1 cellular context compared by ENCODE assay signal in the genomic region with DNA sequence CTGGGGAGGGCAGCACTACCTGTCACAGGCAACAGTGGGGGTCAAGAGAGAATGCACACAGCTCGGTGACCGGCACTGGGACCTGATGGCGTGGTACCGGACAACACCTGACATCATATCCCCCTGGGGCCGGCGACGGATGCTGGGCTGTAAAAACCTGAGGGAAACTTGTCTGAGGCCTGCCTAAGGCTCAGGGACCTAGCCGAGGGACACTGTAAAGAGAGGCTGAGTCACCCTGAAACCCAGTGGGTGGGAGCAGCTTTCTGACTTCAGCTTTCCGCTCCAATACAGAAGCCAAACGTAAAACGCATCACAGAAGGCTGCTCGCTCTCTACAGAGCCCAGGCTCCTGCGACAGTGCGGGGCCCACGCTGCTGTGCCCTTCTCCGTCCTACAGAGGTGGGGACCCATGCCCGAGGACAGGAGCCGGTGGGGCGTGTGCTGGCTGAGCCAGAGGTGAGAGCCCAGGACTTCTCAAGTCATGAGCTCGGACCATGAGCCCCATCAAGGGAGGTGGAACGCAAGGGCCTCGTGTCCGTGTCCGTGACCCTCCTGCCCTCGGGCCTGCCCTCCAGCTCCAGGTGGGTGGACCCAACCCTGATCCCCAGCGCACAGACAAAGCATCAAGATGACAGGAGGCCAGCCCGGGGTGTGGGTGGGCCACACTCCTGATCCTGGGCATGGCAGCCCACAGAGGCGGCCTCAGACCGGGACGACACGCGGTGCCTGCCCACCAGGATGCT.
TF ChIP-seq lines count a peak whose summit lies in the region.

No MANE protein-coding gene starts in this region.

TF ChIP-seq in H1, 55 proteins besides CTCF, POLR2A, EP300 and RAD21 (continued from another document):
- TF ChIP-seq TEAD4 (IDR thresholded peaks at IDR 0.05; ENCODE audit: low read depth, low read length): no peak
- no peak for TF ChIP-seq CHD1 (IDR thresholded peaks at IDR 0.05; ENCODE audit: low read depth, low read length)
- TF ChIP-seq CBX5 (IDR thresholded peaks at IDR 0.05; ENCODE audit: low read depth, low read length): no peak
- no peak for TF ChIP-seq RFX5 (IDR thresholded peaks at IDR 0.05; ENCODE audit: borderline replicate concordance, low read depth, low read length)
